Comparison of ENCODE assay signal across 18 cellular contexts in genomic region chr6:12955996-12956395, GRCh38.
A peak's percentile ranks its signal among the peaks of the same experiment; 100 is the strongest.
DNase-seq lines count a peak whose midpoint lies in the region; ATAC-seq, FAIRE-seq and TF ChIP-seq lines count a peak whose summit lies in the region.
"Had no signal": no experiment of that assay in that cellular context is flagged by ENCODE, and none has a peak within 500 bp of the region (broad histone marks: within the 10 kb centered on the region; RNA-seq: fewer than 3 reads in every experiment).

No MANE protein-coding gene starts in this region.

- POLR2A ChIA-PET in activated CD8-positive, alpha-beta T cell treated with anti-CD3 and anti-CD28 coated beads for 36 hours (lab: Charles Lee) = interaction anchor here (1.1 kb wide), 1 partner anchor 10 kb away, joined by 3 read pairs; no protein-coding TSS in a partner anchor

- ATAC-seq in activated CD8-positive, alpha-beta T cell treated with anti-CD3 and anti-CD28 coated beads for 36 hours = no peak
- no peak for ATAC-seq in memory B cell (ENCODE audit: low read depth)
- no peak for ATAC-seq in HG02884 (IDR thresholded peaks at IDR 0.05; ENCODE audit: unreplicated experiment)
- ATAC-seq: HepG2, left ventricle myocardium superior had no signal

- H3K36me3 Mint-ChIP-seq in activated naive CD8-positive, alpha-beta T cell = no peaks in the 10 kb centered on the region
- no peaks in the 10 kb centered on the region for H3K36me3 Mint-ChIP-seq in activated naive CD8-positive, alpha-beta T cell treated with anti-CD3 and anti-CD28 coated beads for 36 hours
- H3K36me3 Mint-ChIP-seq in activated CD8-positive, alpha-beta T cell treated with anti-CD3 and anti-CD28 coated beads for 36 hours (ENCODE audit: low read depth) = no peaks in the 10 kb centered on the region
- H3K36me3 Mint-ChIP-seq in memory B cell = no peaks in the 10 kb centered on the region

- H3K9me3 Mint-ChIP-seq in activated naive CD8-positive, alpha-beta T cell (ENCODE audit: low read depth) = no peaks in the 10 kb centered on the region
- H3K9me3 Mint-ChIP-seq in activated naive CD8-positive, alpha-beta T cell treated with anti-CD3 and anti-CD28 coated beads for 36 hours = no peaks in the 10 kb centered on the region
- H3K9me3 Mint-ChIP-seq in activated CD8-positive, alpha-beta T cell treated with anti-CD3 and anti-CD28 coated beads for 36 hours = no peaks in the 10 kb centered on the region
- no peaks in the 10 kb centered on the region for H3K9me3 Mint-ChIP-seq in memory B cell

- peaks cover 21% of the 10 kb centered on the region for H3K4me1 Mint-ChIP-seq in activated naive CD8-positive, alpha-beta T cell (ENCODE audit: low read depth)
- H3K4me1 Mint-ChIP-seq in activated naive CD8-positive, alpha-beta T cell treated with anti-CD3 and anti-CD28 coated beads for 36 hours = peaks cover 13% of the 10 kb centered on the region
- H3K4me1 Mint-ChIP-seq in activated CD8-positive, alpha-beta T cell treated with anti-CD3 and anti-CD28 coated beads for 36 hours (ENCODE audit: low read depth) = peaks cover 17% of the 10 kb centered on the region
- peaks cover 17% of the 10 kb centered on the region for H3K4me1 Mint-ChIP-seq in memory B cell

- no peak overlapping the region for H3K4me3 ChIP-seq in tibial nerve

- peaks cover 20% of the 10 kb centered on the region for H3K27me3 Mint-ChIP-seq in activated naive CD8-positive, alpha-beta T cell
- H3K27me3 Mint-ChIP-seq in activated naive CD8-positive, alpha-beta T cell treated with anti-CD3 and anti-CD28 coated beads for 36 hours = peaks cover 40% of the 10 kb centered on the region
- peaks cover 41% of the 10 kb centered on the region for H3K27me3 Mint-ChIP-seq in activated CD8-positive, alpha-beta T cell treated with anti-CD3 and anti-CD28 coated beads for 36 hours
- peaks cover 21% of the 10 kb centered on the region for H3K27me3 Mint-ChIP-seq in memory B cell

- H3K4me1 ChIP-seq in tibial nerve = peaks cover 0 to 19% (median 2%) of the 10 kb centered on the region in 4 donors

- H3K27me3 ChIP-seq in tibial nerve = no peaks in the 10 kb centered on the region
- H3K27me3 ChIP-seq: brain microvascular endothelial cell, right atrium auricular region had no signal

- no peak for TF ChIP-seq CTCF in activated CD8-positive, alpha-beta T cell treated with anti-CD3 and anti-CD28 coated beads for 36 hours (IDR thresholded peaks at IDR 0.05)
- TF ChIP-seq CTCF in tibial nerve (IDR thresholded peaks at IDR 0.05) = no peak

- no peak overlapping the region for H3K27ac ChIP-seq in tibial nerve
- H3K27ac ChIP-seq: brain microvascular endothelial cell, transverse colon had no signal

- WGBS in tibial nerve, 2 donors = 73 to 80% methylated on average over 6 of the region's 6 CpGs

- H3K36me3 ChIP-seq in tibial nerve = no peaks in the 10 kb centered on the region
- H3K36me3 ChIP-seq: brain microvascular endothelial cell, right atrium auricular region, transverse colon had no signal

- FAIRE-seq in urothelium cell line (lab: Jason Lieb, UNC) = no peak
- FAIRE-seq: HepG2 had no signal

- CTCF ChIA-PET in activated CD8-positive, alpha-beta T cell treated with anti-CD3 and anti-CD28 coated beads for 36 hours (lab: Charles Lee) = interaction anchor here (1.3 kb wide), 1 partner anchor 13 kb away, joined by 3 read pairs; no protein-coding TSS in a partner anchor

- DNase-seq in activated naive CD8-positive, alpha-beta T cell treated with anti-CD3 and anti-CD28 coated beads for 36 hours = no peak
- DNase-seq in activated CD8-positive, alpha-beta T cell treated with anti-CD3 and anti-CD28 coated beads for 36 hours = no peak
- DNase-seq in memory B cell (ENCODE audit: low spot score in 2 of 2) (no peak), urothelium cell line (ENCODE audit: low spot score) (no peak), NCI-H2107 treated with DMSO at 0.1 percent for 48 hours (lab: John Stamatoyannopoulos, UW; ENCODE audit: unreplicated experiment) (no peak), tibial nerve (ENCODE audit: low spot score in 2 of 2) (no peak)
- DNase-seq: activated CD4-positive, CD25-positive, alpha-beta regulatory T cell treated with anti-CD3 and anti-CD28 coated beads, Interleukin-2, amount 50 U/mL, for 72 hours; activated effector memory CD4-positive, alpha-beta T cell treated with anti-CD3 and anti-CD28 coated beads, Interleukin-2, amount 50 U/mL, for 16 hours; brain microvascular endothelial cell; DMS 273 treated with DMSO at 0.1 percent for 48 hours; left ventricle myocardium superior; NCI-H2081 treated with DMSO at 0.1 percent for 48 hours; NCI-H82; transverse colon had no signal

- intact Hi-C loops in activated CD8-positive, alpha-beta T cell treated with anti-CD3 and anti-CD28 coated beads for 36 hours (cut with micrococcal nuclease) = no loop called here

- H3K4me3 Mint-ChIP-seq in activated naive CD8-positive, alpha-beta T cell = peak overlapping the region; percentile 84
- H3K4me3 Mint-ChIP-seq in activated naive CD8-positive, alpha-beta T cell treated with anti-CD3 and anti-CD28 coated beads for 36 hours = no peak overlapping the region
- peak overlapping the region; percentile 75 for H3K4me3 Mint-ChIP-seq in activated CD8-positive, alpha-beta T cell treated with anti-CD3 and anti-CD28 coated beads for 36 hours
- peak overlapping the region; percentile 82 for H3K4me3 Mint-ChIP-seq in memory B cell

- TF ChIP-seq EP300 in tibial nerve (IDR thresholded peaks at IDR 0.05) = no peak

- no peaks in the 10 kb centered on the region for H3K9me3 ChIP-seq in tibial nerve
- H3K9me3 ChIP-seq: right atrium auricular region, transverse colon had no signal

- H3K27ac Mint-ChIP-seq in activated naive CD8-positive, alpha-beta T cell = no peak overlapping the region
- no peak overlapping the region for H3K27ac Mint-ChIP-seq in activated naive CD8-positive, alpha-beta T cell treated with anti-CD3 and anti-CD28 coated beads for 36 hours
- no peak overlapping the region for H3K27ac Mint-ChIP-seq in activated CD8-positive, alpha-beta T cell treated with anti-CD3 and anti-CD28 coated beads for 36 hours
- no peak overlapping the region for H3K27ac Mint-ChIP-seq in memory B cell

- no peak for TF ChIP-seq POLR2A in tibial nerve (IDR thresholded peaks at IDR 0.05)
